In the genomic region with DNA sequence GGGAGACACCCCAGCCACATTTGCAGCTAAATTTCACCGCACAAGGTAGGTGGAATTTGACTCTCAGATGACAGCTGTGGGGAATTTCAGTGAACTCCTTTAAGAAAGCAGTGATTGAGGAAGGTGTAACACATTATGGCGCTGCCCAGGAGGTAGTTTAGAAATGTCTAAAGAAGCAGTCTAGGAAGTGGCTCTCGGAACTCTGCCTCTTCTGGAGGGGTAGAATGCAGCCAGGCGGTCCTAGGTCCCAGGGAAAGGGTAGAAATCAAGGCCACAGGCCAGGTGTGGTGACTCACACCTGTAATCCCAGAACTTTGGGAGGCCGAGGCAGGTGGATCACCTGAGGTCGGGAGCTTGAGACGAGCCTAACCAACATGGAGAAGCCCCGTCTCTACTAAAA, we compare ENCODE assay signal across 20 cellular contexts.
A peak's percentile ranks its signal among the peaks of the same experiment; 100 is the strongest.
DNase-seq lines count a peak whose midpoint lies in the region; ATAC-seq and TF ChIP-seq lines count a peak whose summit lies in the region.
"Had no signal": no experiment of that assay in that cellular context is flagged by ENCODE, and none has a peak within 500 bp of the region (broad histone marks: within the 10 kb centered on the region; RNA-seq: fewer than 3 reads in every experiment).

No MANE protein-coding gene starts in this region.

- no peaks in the 10 kb centered on the region for H3K36me3 ChIP-seq in heart left ventricle

- H3K4me1 ChIP-seq in heart left ventricle, result peaks cover 0 to 43% (median 21%) of the 10 kb centered on the region in 12 donors

- 85 to 96% (median 90%) methylated on average over 8 of the region's 8 CpGs for WGBS in heart left ventricle, 4 donors

- DNase-seq in activated CD4-positive, alpha-beta T cell treated with anti-CD3 and anti-CD28 coated beads, Interleukin-2, amount 10 ng/mL, durations not matched to agents 7 days and 5 days, result no peak
- no peak for DNase-seq in activated CD4-positive, alpha-beta T cell treated with anti-CD3 and anti-CD28 coated beads, Interleukin-2, amount 50 U/mL, for 48 hours
- DNase-seq in RWPE1 (ENCODE audit: low spot score), result no peak
- no peak for DNase-seq in type B pancreatic cell (ENCODE audit: extremely low spot score, unreplicated experiment)
- no peak for DNase-seq in heart left ventricle
- DNase-seq in globus pallidus (ENCODE audit: low spot score), result no peak
- no peak for DNase-seq in effector CD4-positive, alpha-beta T cell
- DNase-seq: AML-193; CD4-positive, CD25-positive, alpha-beta regulatory T cell; COR-L47; H7; NCI-H1105 treated with DMSO at 0.1 percent for 48 hours; NCI-H1694; NCI-H510A; NCI-H774; OCI-M1; SIG-M5 had no signal

- H3K4me3 Mint-ChIP-seq in activated CD4-positive, alpha-beta T cell treated with anti-CD3 and anti-CD28 coated beads, Interleukin-2, amount 10 ng/mL, durations not matched to agents 7 days and 5 days, result no peak overlapping the region
- H3K4me3 Mint-ChIP-seq in nephron (no peak overlapping the region), type B pancreatic cell (no peak overlapping the region)
- H3K4me3 Mint-ChIP-seq: CD4-positive, CD25-positive, alpha-beta regulatory T cell had no signal

- H3K27me3 ChIP-seq in heart left ventricle, result no peaks in the 10 kb centered on the region

- CTCF ChIA-PET in activated CD4-positive, alpha-beta T cell treated with anti-CD3 and anti-CD28 coated beads, Interleukin-2, amount 10 ng/mL, durations not matched to agents 7 days and 5 days (lab: Charles Lee), result interaction anchor here (0.5 kb wide), 1 partner anchor 570 kb away, joined by 3 read pairs; no protein-coding TSS in a partner anchor
- CTCF ChIA-PET in RWPE1 (lab: Yijun Ruan, JAX), result interaction anchor here (0.6 kb wide), 2 partner anchors 14 to 175 kb away, joined by 3 to 4 read pairs; no protein-coding TSS in a partner anchor

- peaks cover 0 to 5% (median 0%) of the 10 kb centered on the region in 12 donors for H3K9me3 ChIP-seq in heart left ventricle

- TF ChIP-seq CTCF in RWPE1 (conservative IDR thresholded peaks at IDR 0.05; ENCODE audit: low read depth), result no peak
- TF ChIP-seq CTCF in nephron (IDR thresholded peaks at IDR 0.05; ENCODE audit: unreplicated experiment in 3 of 3), result no peak
- no peak for TF ChIP-seq CTCF in type B pancreatic cell (conservative IDR thresholded peaks at IDR 0.05)
- TF ChIP-seq CTCF in heart left ventricle (IDR thresholded peaks at IDR 0.05), result no peak

- H3K4me1 Mint-ChIP-seq in activated CD4-positive, alpha-beta T cell treated with anti-CD3 and anti-CD28 coated beads, Interleukin-2, amount 10 ng/mL, durations not matched to agents 7 days and 5 days, result peaks cover 17% of the 10 kb centered on the region
- H3K4me1 Mint-ChIP-seq in nephron (peaks cover 53% of the 10 kb centered on the region), type B pancreatic cell (ENCODE audit: unreplicated experiment) (peaks cover 50% of the 10 kb centered on the region)

- no peaks in the 10 kb centered on the region for H3K9me3 Mint-ChIP-seq in activated CD4-positive, alpha-beta T cell treated with anti-CD3 and anti-CD28 coated beads, Interleukin-2, amount 10 ng/mL, durations not matched to agents 7 days and 5 days
- H3K9me3 Mint-ChIP-seq in nephron, result no peaks in the 10 kb centered on the region
- H3K9me3 Mint-ChIP-seq in type B pancreatic cell, result peaks cover 5% of the 10 kb centered on the region
- H3K9me3 Mint-ChIP-seq: CD4-positive, CD25-positive, alpha-beta regulatory T cell had no signal

- H3K27ac ChIP-seq in RWPE1, result peak overlapping the region; percentile 72
- H3K27ac ChIP-seq in heart left ventricle, result no peak overlapping the region
- H3K27ac ChIP-seq: 22Rv1, HL-60 had no signal

- POLR2A ChIA-PET in activated CD4-positive, alpha-beta T cell treated with anti-CD3 and anti-CD28 coated beads, Interleukin-2, amount 10 ng/mL, durations not matched to agents 7 days and 5 days (lab: Charles Lee), result no interaction called here
- POLR2A ChIA-PET in RWPE1 (lab: Yijun Ruan, JAX; ENCODE audit: low non-redundant PET), result interaction anchor here (0.6 kb wide), 1 partner anchor 113 kb away, joined by 3 read pairs; no protein-coding TSS in a partner anchor

- H3K27me3 Mint-ChIP-seq in activated CD4-positive, alpha-beta T cell treated with anti-CD3 and anti-CD28 coated beads, Interleukin-2, amount 10 ng/mL, durations not matched to agents 7 days and 5 days, result no peaks in the 10 kb centered on the region
- H3K27me3 Mint-ChIP-seq in nephron (ENCODE audit: low read depth), result peaks cover 6% of the 10 kb centered on the region
- no peaks in the 10 kb centered on the region for H3K27me3 Mint-ChIP-seq in type B pancreatic cell
- H3K27me3 Mint-ChIP-seq: CD4-positive, CD25-positive, alpha-beta regulatory T cell had no signal

- ATAC-seq in heart left ventricle, result no peak

- no peaks in the 10 kb centered on the region for H3K36me3 Mint-ChIP-seq in activated CD4-positive, alpha-beta T cell treated with anti-CD3 and anti-CD28 coated beads, Interleukin-2, amount 10 ng/mL, durations not matched to agents 7 days and 5 days (ENCODE audit: low read depth)
- H3K36me3 Mint-ChIP-seq in nephron (ENCODE audit: low read depth) (no peaks in the 10 kb centered on the region), type B pancreatic cell (no peaks in the 10 kb centered on the region)
- H3K36me3 Mint-ChIP-seq: CD4-positive, CD25-positive, alpha-beta regulatory T cell had no signal

- peak overlapping the region; percentile 0 for H3K27ac Mint-ChIP-seq in activated CD4-positive, alpha-beta T cell treated with anti-CD3 and anti-CD28 coated beads, Interleukin-2, amount 10 ng/mL, durations not matched to agents 7 days and 5 days
- H3K27ac Mint-ChIP-seq in nephron (peak overlapping the region; percentile 59 to 85 (median 62)), type B pancreatic cell (peak overlapping the region; percentile 4)

- no peak for TF ChIP-seq POLR2A in heart left ventricle (IDR thresholded peaks at IDR 0.05)

- no peak overlapping the region for H3K4me3 ChIP-seq in heart left ventricle

- intact Hi-C loops in heart left ventricle (cut with DNase I), result loop anchor here in 7 of 10 donors (10.0 kb wide), 4 partner anchors 53 to 513 kb away; no protein-coding TSS in a partner anchor

Comparison
In these comparisons a context has a peak if more than half of its experiments do, and no peak if none do; other contexts are left out.
1. H3K27ac Mint-ChIP-seq: peak in every context shown above with its lines; median percentile 62 in nephron; 4 in type B pancreatic cell; 0 in activated CD4-positive, alpha-beta T cell treated with anti-CD3 and anti-CD28 coated beads, Interleukin-2, amount 10 ng/mL, durations not matched to agents 7 days and 5 days.